ENCODE assay signal across 9 cellular contexts in genomic region chr11:111730871-111731591, GRCh38. TPM values are rescaled to one million over a fixed set of nuclear protein-coding genes. Genes with fewer than 3 reads are reported as not detected.
DNase-seq lines count a peak whose midpoint lies in the region; ATAC-seq and TF ChIP-seq lines count a peak whose summit lies in the region.
"Had no signal": no experiment of that assay in that cellular context is flagged by ENCODE, and none has a peak within 500 bp of the region (broad histone marks: within the 10 kb centered on the region; RNA-seq: fewer than 3 reads in every experiment).

No MANE protein-coding gene starts in this region.

- H3K4me1 Mint-ChIP-seq in endodermal cell: peaks cover 13% of the 10 kb centered on the region
- no peaks in the 10 kb centered on the region for H3K4me1 Mint-ChIP-seq in activated T-helper 2 cell treated with anti-CD3 and anti-CD28 coated beads, Interferon-gamma antibody, Interleukin-2, Interleukin-4, amounts not matched to agents 10 μg/mL and 5 μg/mL and 100 μg/mL, durations not matched to agents 14 hours and 24 hours and 36 hours (ENCODE audit: low read depth)
- H3K4me1 Mint-ChIP-seq: B cell had no signal

- no peak for TF ChIP-seq CTCF in endodermal cell (conservative IDR thresholded peaks at IDR 0.05)

- WGBS in endodermal cell (ENCODE audit: insufficient coverage in 1 of 2, insufficient read length in 1 of 2), 2 experiments: 92% methylated on average over 22 of the region's 22 CpGs

- peak; percentile 20 for ATAC-seq in Right ventricle myocardium inferior
- no peak for ATAC-seq in GM19023 (IDR thresholded peaks at IDR 0.05; ENCODE audit: unreplicated experiment)
- ATAC-seq in GM18909 (IDR thresholded peaks at IDR 0.05; ENCODE audit: poor library complexity, unreplicated experiment): no peak

- no peak overlapping the region for H3K27ac ChIP-seq in endodermal cell (ENCODE audit: low read depth, low read length)

- H3K27me3 ChIP-seq in endodermal cell (ENCODE audit: control insufficient read depth, insufficient read depth, low read length, poor library complexity, severe bottlenecking): no peaks in the 10 kb centered on the region

- peaks cover 3% of the 10 kb centered on the region for H3K4me1 ChIP-seq in endodermal cell (ENCODE audit: control insufficient read depth, insufficient read depth, low read length)

- intact Hi-C loops in Right ventricle myocardium inferior (cut with DNase I) (no loop called here), cardiac septum (cut with DNase I) (loop anchor here (5.0 to 10.0 kb wide), 2 partner anchors 36 to 126 kb away; partner anchors contain the start of genes PPP2R1B and SIK2)
- intact Hi-C loops in activated T-helper 2 cell treated with anti-CD3 and anti-CD28 coated beads, Interferon-gamma antibody, Interleukin-2, Interleukin-4, amounts not matched to agents 10 μg/mL and 5 μg/mL and 100 μg/mL, durations not matched to agents 14 hours and 24 hours and 36 hours (cut with micrococcal nuclease): no loop called here

- H3K36me3 Mint-ChIP-seq in endodermal cell (ENCODE audit: low read depth): peaks cover 15% of the 10 kb centered on the region
- peaks cover 8% of the 10 kb centered on the region for H3K36me3 Mint-ChIP-seq in activated T-helper 2 cell treated with anti-CD3 and anti-CD28 coated beads, Interferon-gamma antibody, Interleukin-2, Interleukin-4, amounts not matched to agents 10 μg/mL and 5 μg/mL and 100 μg/mL, durations not matched to agents 14 hours and 24 hours and 36 hours (ENCODE audit: low read depth)

- no peak overlapping the region for H3K27ac Mint-ChIP-seq in endodermal cell
- no peak overlapping the region for H3K27ac Mint-ChIP-seq in activated T-helper 2 cell treated with anti-CD3 and anti-CD28 coated beads, Interferon-gamma antibody, Interleukin-2, Interleukin-4, amounts not matched to agents 10 μg/mL and 5 μg/mL and 100 μg/mL, durations not matched to agents 14 hours and 24 hours and 36 hours
- H3K27ac Mint-ChIP-seq: B cell had no signal

- no peaks in the 10 kb centered on the region for H3K9me3 ChIP-seq in endodermal cell (ENCODE audit: control insufficient read depth, low read length)

- no peak overlapping the region for H3K4me3 Mint-ChIP-seq in endodermal cell
- no peak overlapping the region for H3K4me3 Mint-ChIP-seq in activated T-helper 2 cell treated with anti-CD3 and anti-CD28 coated beads, Interferon-gamma antibody, Interleukin-2, Interleukin-4, amounts not matched to agents 10 μg/mL and 5 μg/mL and 100 μg/mL, durations not matched to agents 14 hours and 24 hours and 36 hours (ENCODE audit: low read depth)
- H3K4me3 Mint-ChIP-seq: B cell had no signal

- no peak overlapping the region for H3K4me3 ChIP-seq in endodermal cell (ENCODE audit: low read length)

- peaks cover 19% of the 10 kb centered on the region for H3K36me3 ChIP-seq in endodermal cell (ENCODE audit: control insufficient read depth, insufficient read depth, low read length)

- H3K9me3 Mint-ChIP-seq in endodermal cell: no peaks in the 10 kb centered on the region
- no peaks in the 10 kb centered on the region for H3K9me3 Mint-ChIP-seq in activated T-helper 2 cell treated with anti-CD3 and anti-CD28 coated beads, Interferon-gamma antibody, Interleukin-2, Interleukin-4, amounts not matched to agents 10 μg/mL and 5 μg/mL and 100 μg/mL, durations not matched to agents 14 hours and 24 hours and 36 hours

- no peak for DNase-seq in Right ventricle myocardium inferior (ENCODE audit: missing footprints)
- DNase-seq in cardiac septum (ENCODE audit: low spot score): no peak
- DNase-seq in cerebellar cortex (ENCODE audit: low spot score): peak; percentile 79
- DNase-seq in medulla oblongata (ENCODE audit: extremely low spot score): peak; percentile 66
- no peak for DNase-seq in endodermal cell
- no peak for DNase-seq in activated T-helper 2 cell treated with anti-CD3 and anti-CD28 coated beads, Interferon-gamma antibody, Interleukin-2, Interleukin-4, amounts not matched to agents 10 μg/mL and 5 μg/mL and 100 μg/mL, durations not matched to agents 14 hours and 24 hours and 36 hours (ENCODE audit: low spot score)

- no peak overlapping the region for H3K9ac ChIP-seq in endodermal cell (ENCODE audit: extremely low read depth, low read length, poor library complexity, severe bottlenecking)

- H3K27me3 Mint-ChIP-seq in endodermal cell (ENCODE audit: insufficient read depth): no peaks in the 10 kb centered on the region
- no peaks in the 10 kb centered on the region for H3K27me3 Mint-ChIP-seq in activated T-helper 2 cell treated with anti-CD3 and anti-CD28 coated beads, Interferon-gamma antibody, Interleukin-2, Interleukin-4, amounts not matched to agents 10 μg/mL and 5 μg/mL and 100 μg/mL, durations not matched to agents 14 hours and 24 hours and 36 hours (ENCODE audit: low read depth)
- H3K27me3 Mint-ChIP-seq: B cell had no signal

RNA-seq across cellular contexts. Expression of gene PPP2R1B, which starts 35.2 kb away (rescaled TPM):
- 7.8 TPM for total RNA-seq in Right ventricle myocardium inferior
- 12.9 TPM for total RNA-seq in cardiac septum
- 10 to 100 TPM; 70.0 to 89.7 TPM for total RNA-seq in endodermal cell
- 36.8 TPM for polyA plus RNA-seq in endodermal cell (2013, experiment 1 of 2)
- 37.3 TPM for polyA plus RNA-seq in endodermal cell (2013, experiment 2 of 2)
- 57.7 and 64.2 TPM in 2 replicates for total RNA-seq in activated T-helper 2 cell treated with anti-CD3 and anti-CD28 coated beads, Interferon-gamma antibody, Interleukin-2, Interleukin-4, amounts not matched to agents 10 μg/mL and 5 μg/mL and 100 μg/mL, durations not matched to agents 14 hours and 24 hours and 36 hours

Comparison
In these comparisons a context has a peak if more than half of its experiments do, and no peak if none do; other contexts are left out.
1. DNase-seq: peak in cerebellar cortex (single experiment) and medulla oblongata (single experiment); none in Right ventricle myocardium inferior (single experiment), cardiac septum (single experiment), endodermal cell (single experiment) and activated T-helper 2 cell treated with anti-CD3 and anti-CD28 coated beads, Interferon-gamma antibody, Interleukin-2, Interleukin-4, amounts not matched to agents 10 μg/mL and 5 μg/mL and 100 μg/mL, durations not matched to agents 14 hours and 24 hours and 36 hours (single experiment).